Comparison of ENCODE assay signal across 23 cellular contexts in the genomic region with DNA sequence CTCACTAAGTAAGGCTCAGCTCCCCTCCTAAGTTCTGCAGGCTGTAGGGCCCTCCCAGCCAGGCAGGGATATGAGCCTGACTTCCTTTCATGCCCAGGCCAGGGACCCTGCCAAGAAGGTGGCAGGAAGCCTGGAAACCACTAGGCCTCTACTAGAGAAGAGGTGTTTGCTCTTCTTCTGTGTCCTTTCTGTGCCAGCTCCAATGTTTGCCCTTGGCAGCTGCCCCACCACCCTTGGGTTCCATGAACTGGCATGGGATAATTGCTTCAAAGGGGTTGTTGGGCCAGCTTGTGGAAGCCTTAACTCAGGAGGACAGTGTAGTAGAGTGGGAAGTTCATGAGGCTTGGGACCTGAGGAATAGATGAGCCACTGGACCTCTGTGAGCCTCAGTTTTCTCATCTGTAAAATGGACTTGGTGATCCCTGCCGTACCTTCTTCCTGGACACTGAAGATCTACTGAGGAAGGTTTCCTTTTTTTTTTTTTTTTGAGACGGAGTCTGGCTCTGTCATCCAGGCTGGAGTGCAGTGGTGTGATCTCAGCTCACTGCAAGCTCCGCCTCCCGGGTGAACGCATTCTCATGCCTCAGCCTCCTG. TPM values are rescaled to one million over a fixed set of nuclear protein-coding genes. Genes with fewer than 3 reads are reported as not detected.
DNase-seq lines count a peak whose midpoint lies in the region; ATAC-seq and TF ChIP-seq lines count a peak whose summit lies in the region.
"Had no signal": no experiment of that assay in that cellular context is flagged by ENCODE, and none has a peak within 500 bp of the region (broad histone marks: within the 10 kb centered on the region; RNA-seq: fewer than 3 reads in every experiment).

No MANE protein-coding gene starts in this region.

- peak overlapping the region; percentile 70 for H3K27ac Mint-ChIP-seq in activated CD4-positive, alpha-beta memory T cell treated with anti-CD3 and anti-CD28 coated beads, Interleukin-2, amount 10 ng/mL, durations not matched to agents 7 days and 5 days
- H3K27ac Mint-ChIP-seq in activated CD4-positive, alpha-beta memory T cell treated with anti-CD3 and anti-CD28 coated beads for 36 hours: no peak overlapping the region
- peak overlapping the region; percentile 21 to 94 (median 73) for H3K27ac Mint-ChIP-seq in immature natural killer cell

- H3K27me3 ChIP-seq in Panc1 (ENCODE audit: control insufficient read depth, insufficient read depth, low read length) (no peaks in the 10 kb centered on the region), stomach (no peaks in the 10 kb centered on the region)
- H3K27me3 ChIP-seq: body of pancreas, heart left ventricle, Peyer's patch had no signal

- POLR2A ChIA-PET in activated CD4-positive, alpha-beta memory T cell treated with anti-CD3 and anti-CD28 coated beads, Interleukin-2, amount 10 ng/mL, durations not matched to agents 7 days and 5 days (lab: Charles Lee): interaction anchor here (1.0 to 10.6 kb wide), 3 partner anchors 12 to 422 kb away, joined by 3 to 84 read pairs (median 3); a partner anchor contains a TSS
- POLR2A ChIA-PET in activated CD4-positive, alpha-beta memory T cell treated with anti-CD3 and anti-CD28 coated beads for 36 hours (lab: Charles Lee): interaction anchor here (0.5 kb wide), 1 partner anchor 720 kb away, joined by 3 read pairs; no protein-coding TSS in a partner anchor
- POLR2A ChIA-PET in Panc1 (lab: Charles Lee): no interaction called here

- peaks cover 17% of the 10 kb centered on the region for H3K36me3 Mint-ChIP-seq in activated CD4-positive, alpha-beta memory T cell treated with anti-CD3 and anti-CD28 coated beads, Interleukin-2, amount 10 ng/mL, durations not matched to agents 7 days and 5 days (ENCODE audit: low read depth)
- H3K36me3 Mint-ChIP-seq in activated CD4-positive, alpha-beta memory T cell treated with anti-CD3 and anti-CD28 coated beads for 36 hours: no peaks in the 10 kb centered on the region
- H3K36me3 Mint-ChIP-seq in immature natural killer cell: no peaks in the 10 kb centered on the region
- H3K36me3 Mint-ChIP-seq: CD4-positive, CD25-positive, alpha-beta regulatory T cell; type B pancreatic cell had no signal

- no peaks in the 10 kb centered on the region for H3K9me3 ChIP-seq in Panc1 (ENCODE audit: control insufficient read depth, insufficient read depth, low read depth, low read length)
- no peaks in the 10 kb centered on the region for H3K9me3 ChIP-seq in stomach
- H3K9me3 ChIP-seq: body of pancreas, heart left ventricle, mucosa of descending colon, Peyer's patch had no signal

- TF ChIP-seq POLR2A in stomach (IDR thresholded peaks at IDR 0.05): no peak

- 95 to 97% (median 96%) methylated on average over 5 of the region's 5 CpGs for whole genome bisulfite sequencing in stomach, 5 donors

- no peak for DNase-seq in activated CD4-positive, alpha-beta memory T cell treated with anti-CD3 and anti-CD28 coated beads, Interleukin-2, amount 10 ng/mL, durations not matched to agents 7 days and 5 days
- no peak for DNase-seq in activated CD4-positive, alpha-beta memory T cell treated with anti-CD3 and anti-CD28 coated beads for 36 hours
- DNase-seq in Panc1 (ENCODE audit: low read depth, low spot score) (no peak), immature natural killer cell (no peak), stomach (peak; percentile 61), NCI-H1105 (lab: John Stamatoyannopoulos, UW) (no peak)
- DNase-seq in central memory CD4-positive, alpha-beta T cell: no peak
- DNase-seq: activated naive CD4-positive, alpha-beta T cell; CD4-positive, CD25-positive, alpha-beta regulatory T cell; DMS79 treated with DMSO at 0.1 percent for 48 hours; HCEC 1CT; heart left ventricle; kidney; MM.1S; mucosa of descending colon; NCI-H2081 treated with DMSO at 0.1 percent for 48 hours; Peyer's patch; stimulated activated CD4-positive, alpha-beta T cell treated with anti-CD3 and anti-CD28 coated beads, Interleukin-4, amount 100 ng/mL, for 24 hours; stimulated activated CD8-positive, alpha-beta memory T cell treated with anti-CD3 and anti-CD28 coated beads, Interleukin-4, amount 100 ng/mL, for 48 hours; WERI-Rb-1 had no signal

- in situ Hi-C loops in Panc1 (cut with HindIII; ENCODE audit: low pct_unique_long_range_greater_than_20kb, low sequenced_read_pairs): no loop called here

- no peak for TF ChIP-seq EP300 in stomach (IDR thresholded peaks at IDR 0.05)

- peak overlapping the region; percentile 46; the same call in 1 of the 2 replicates for H3K27ac ChIP-seq in Panc1 (ENCODE audit: low read length)
- peak overlapping the region in 3 of 5 donors; percentile 72 to 85 (median 84) for H3K27ac ChIP-seq in stomach
- H3K27ac ChIP-seq: WERI-Rb-1 had no signal

- no peak for ATAC-seq in Panc1
- ATAC-seq in GM19455 (IDR thresholded peaks at IDR 0.05; ENCODE audit: unreplicated experiment): no peak
- ATAC-seq: body of pancreas, heart left ventricle, mucosa of descending colon had no signal

- no peak overlapping the region for H3K4me3 ChIP-seq in Panc1 (ENCODE audit: low read depth in 2 of 2, low read length in 2 of 2)
- H3K4me3 ChIP-seq in stomach: no peak overlapping the region
- H3K4me3 ChIP-seq: body of pancreas, heart left ventricle, mucosa of descending colon, Peyer's patch had no signal

- peaks cover 78% of the 10 kb centered on the region for H3K4me1 Mint-ChIP-seq in activated CD4-positive, alpha-beta memory T cell treated with anti-CD3 and anti-CD28 coated beads, Interleukin-2, amount 10 ng/mL, durations not matched to agents 7 days and 5 days
- H3K4me1 Mint-ChIP-seq in activated CD4-positive, alpha-beta memory T cell treated with anti-CD3 and anti-CD28 coated beads for 36 hours (ENCODE audit: low read depth): peaks cover 60% of the 10 kb centered on the region
- H3K4me1 Mint-ChIP-seq in immature natural killer cell: peaks cover 70 to 83% of the 10 kb centered on the region in 2 donors

- intact Hi-C loops in activated CD4-positive, alpha-beta memory T cell treated with anti-CD3 and anti-CD28 coated beads for 36 hours (cut with micrococcal nuclease): no loop called here
- intact Hi-C loops in Panc1 (cut with micrococcal nuclease; ENCODE audit: unreplicated experiment) (no loop called here), stomach (cut with DNase I; ENCODE audit: low total_unique reads) (no loop called here)

- TF ChIP-seq CTCF in Panc1 (IDR thresholded peaks at IDR 0.05): no peak
- no peak for TF ChIP-seq CTCF in stomach (IDR thresholded peaks at IDR 0.05)

- no peak overlapping the region for H3K4me3 Mint-ChIP-seq in activated CD4-positive, alpha-beta memory T cell treated with anti-CD3 and anti-CD28 coated beads, Interleukin-2, amount 10 ng/mL, durations not matched to agents 7 days and 5 days
- no peak overlapping the region for H3K4me3 Mint-ChIP-seq in activated CD4-positive, alpha-beta memory T cell treated with anti-CD3 and anti-CD28 coated beads for 36 hours
- H3K4me3 Mint-ChIP-seq in immature natural killer cell: peak overlapping the region in 1 of 5 donors; percentile 40

- peaks cover 74% of the 10 kb centered on the region for H3K4me1 ChIP-seq in Panc1 (ENCODE audit: control insufficient read depth, insufficient read depth, low read length)
- peaks cover 46 to 94% (median 86%) of the 10 kb centered on the region in 4 donors for H3K4me1 ChIP-seq in stomach

- peaks cover 2% of the 10 kb centered on the region for H3K27me3 Mint-ChIP-seq in activated CD4-positive, alpha-beta memory T cell treated with anti-CD3 and anti-CD28 coated beads, Interleukin-2, amount 10 ng/mL, durations not matched to agents 7 days and 5 days
- H3K27me3 Mint-ChIP-seq in activated CD4-positive, alpha-beta memory T cell treated with anti-CD3 and anti-CD28 coated beads for 36 hours: no peaks in the 10 kb centered on the region
- peaks cover 0 to 5% (median 2%) of the 10 kb centered on the region in 3 donors for H3K27me3 Mint-ChIP-seq in immature natural killer cell (ENCODE audit: low read depth in 3 of 3)
- H3K27me3 Mint-ChIP-seq: CD4-positive, CD25-positive, alpha-beta regulatory T cell; type B pancreatic cell had no signal

- H3K36me3 ChIP-seq in Panc1 (ENCODE audit: control insufficient read depth, insufficient read depth, low read length) (peaks cover 6% of the 10 kb centered on the region; the same call in 1 of the 2 replicates), stomach (no peaks in the 10 kb centered on the region)
- H3K36me3 ChIP-seq: Peyer's patch had no signal

- CTCF ChIA-PET in activated CD4-positive, alpha-beta memory T cell treated with anti-CD3 and anti-CD28 coated beads, Interleukin-2, amount 10 ng/mL, durations not matched to agents 7 days and 5 days (lab: Charles Lee): no interaction called here
- CTCF ChIA-PET in activated CD4-positive, alpha-beta memory T cell treated with anti-CD3 and anti-CD28 coated beads for 36 hours (lab: Charles Lee): no interaction called here
- CTCF ChIA-PET in Panc1 (lab: Charles Lee): interaction anchor here (1.2 kb wide), 1 partner anchor 154 kb away, joined by 3 read pairs; no protein-coding TSS in a partner anchor

- no TSS peak for BruUV-seq in Panc1 (replicated peaks; lab: Mats Ljungman, UMichigan)

- no peaks in the 10 kb centered on the region for H3K9me3 Mint-ChIP-seq in activated CD4-positive, alpha-beta memory T cell treated with anti-CD3 and anti-CD28 coated beads, Interleukin-2, amount 10 ng/mL, durations not matched to agents 7 days and 5 days
- no peaks in the 10 kb centered on the region for H3K9me3 Mint-ChIP-seq in activated CD4-positive, alpha-beta memory T cell treated with anti-CD3 and anti-CD28 coated beads for 36 hours
- H3K9me3 Mint-ChIP-seq in immature natural killer cell: no peaks in the 10 kb centered on the region
- H3K9me3 Mint-ChIP-seq: CD4-positive, CD25-positive, alpha-beta regulatory T cell; type B pancreatic cell had no signal

RNA-seq across cellular contexts. Expression of a gene that starts 3.9 kb away (rescaled TPM):
- total RNA-seq in activated CD4-positive, alpha-beta memory T cell treated with anti-CD3 and anti-CD28 coated beads, Interleukin-2, amount 10 ng/mL, durations not matched to agents 7 days and 5 days: 10 to 100 TPM; 27.0 to 27.6 TPM
- total RNA-seq in activated CD4-positive, alpha-beta memory T cell treated with anti-CD3 and anti-CD28 coated beads for 36 hours: 1 to 10 TPM; 6.6 to 6.8 TPM
- total RNA-seq in Panc1 (2021; ENCODE audit: unreplicated experiment) (67.3 TPM), stomach (10 to 100 TPM; 12.8 to 40.9 (median 14.7) TPM)
- polyA plus RNA-seq in Panc1 (2012; ENCODE audit: insufficient read length): 49.4 TPM
- polyA plus RNA-seq in immature natural killer cell (10 to 100 TPM in 1 of 3 donors, 1 to 10 TPM in 2; 6.6 to 13.7 (median 7.3) TPM), stomach (10 to 100 TPM in 1 of 3 donors, 1 to 10 TPM in 2; 4.9 to 10.5 (median 8.6) TPM)

RNA-seq across cellular contexts. Expression of a gene that starts 17.9 kb away (rescaled TPM):
- 10 to 100 TPM; 39.5 to 43.1 TPM for total RNA-seq in activated CD4-positive, alpha-beta memory T cell treated with anti-CD3 and anti-CD28 coated beads, Interleukin-2, amount 10 ng/mL, durations not matched to agents 7 days and 5 days
- total RNA-seq in activated CD4-positive, alpha-beta memory T cell treated with anti-CD3 and anti-CD28 coated beads for 36 hours: 10 to 100 TPM; 36.7 to 37.8 TPM
- 55.0 TPM for total RNA-seq in Panc1 (2021; ENCODE audit: unreplicated experiment)
- polyA plus RNA-seq in Panc1 (2012; ENCODE audit: insufficient read length): 14.4 TPM
- polyA plus RNA-seq in immature natural killer cell: under 1 TPM in 2 of 3 donors, not detected in 1; 0.62 to 0.68 TPM
- total RNA-seq in stomach: 1 to 10 TPM in 1 of 5 donors, not detected in 4; 2.0 TPM
- 1 to 10 TPM; 2.3 to 4.0 (median 3.1) TPM for polyA plus RNA-seq in stomach
- total RNA-seq: body of pancreas had no signal

Comparison
In these comparisons a context has a peak if more than half of its experiments do, and no peak if none do; other contexts are left out.
1. RNA of a gene that starts 17.9 kb away (total RNA-seq): 55.0 TPM in Panc1 (single experiment), 39.5 to 43.1 TPM in activated CD4-positive, alpha-beta memory T cell treated with anti-CD3 and anti-CD28 coated beads, Interleukin-2, amount 10 ng/mL, durations not matched to agents 7 days and 5 days and 36.7 to 37.8 TPM in activated CD4-positive, alpha-beta memory T cell treated with anti-CD3 and anti-CD28 coated beads for 36 hours; 2.0 TPM in stomach; every median in the first group is over 10 times any median in the second.